ENCODE assay signal across 2 cellular contexts in genomic region chr2:202046577-202046976, GRCh38.
TF ChIP-seq lines count a peak whose summit lies in the region.

No MANE protein-coding gene starts in this region.

TF ChIP-seq in HepG2, 621 proteins besides CTCF, POLR2A, EP300 and RAD21:
- no peak for TF ChIP-seq ZNF790 (CRISPR knock-in tag; IDR thresholded peaks at IDR 0.05; ENCODE audit: borderline replicate concordance)
- TF ChIP-seq, protein P1, sequence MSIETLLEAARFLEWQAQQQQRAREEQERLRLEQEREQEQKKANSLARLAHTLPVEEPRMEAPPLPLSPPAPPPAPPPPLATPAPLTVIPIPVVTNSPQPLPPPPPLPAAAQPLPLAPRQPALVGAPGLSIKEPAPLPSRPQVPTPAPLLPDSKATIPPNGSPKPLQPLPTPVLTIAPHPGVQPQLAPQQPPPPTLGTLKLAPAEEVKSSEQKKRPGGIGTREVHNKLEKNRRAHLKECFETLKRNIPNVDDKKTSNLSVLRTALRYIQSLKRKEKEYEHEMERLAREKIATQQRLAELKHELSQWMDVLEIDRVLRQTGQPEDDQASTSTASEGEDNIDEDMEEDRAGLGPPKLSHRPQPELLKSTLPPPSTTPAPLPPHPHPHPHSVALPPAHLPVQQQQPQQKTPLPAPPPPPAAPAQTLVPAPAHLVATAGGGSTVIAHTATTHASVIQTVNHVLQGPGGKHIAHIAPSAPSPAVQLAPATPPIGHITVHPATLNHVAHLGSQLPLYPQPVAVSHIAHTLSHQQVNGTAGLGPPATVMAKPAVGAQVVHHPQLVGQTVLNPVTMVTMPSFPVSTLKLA (IDR thresholded peaks at IDR 0.05) = peak; percentile 57; the same call in 1 of the 2 replicates
- TF ChIP-seq ZBTB34 (CRISPR knock-in tag; IDR thresholded peaks at IDR 0.05) = no peak

TF ChIP-seq in WTC11, 78 proteins besides CTCF, POLR2A, EP300 and RAD21:
- TF ChIP-seq ZNF263 (CRISPR knock-in tag; IDR thresholded peaks at IDR 0.05; ENCODE audit: low read depth) (peak; percentile 29; the same call in 1 of the 2 replicates), E2F4 (CRISPR knock-in tag; IDR thresholded peaks at IDR 0.05; ENCODE audit: borderline replicate concordance, low read depth) (no peak)
TF ChIP-seq in WTC11: peak in this region for 1.
